ENCODE assay signal across 8 cellular contexts in the genomic region with DNA sequence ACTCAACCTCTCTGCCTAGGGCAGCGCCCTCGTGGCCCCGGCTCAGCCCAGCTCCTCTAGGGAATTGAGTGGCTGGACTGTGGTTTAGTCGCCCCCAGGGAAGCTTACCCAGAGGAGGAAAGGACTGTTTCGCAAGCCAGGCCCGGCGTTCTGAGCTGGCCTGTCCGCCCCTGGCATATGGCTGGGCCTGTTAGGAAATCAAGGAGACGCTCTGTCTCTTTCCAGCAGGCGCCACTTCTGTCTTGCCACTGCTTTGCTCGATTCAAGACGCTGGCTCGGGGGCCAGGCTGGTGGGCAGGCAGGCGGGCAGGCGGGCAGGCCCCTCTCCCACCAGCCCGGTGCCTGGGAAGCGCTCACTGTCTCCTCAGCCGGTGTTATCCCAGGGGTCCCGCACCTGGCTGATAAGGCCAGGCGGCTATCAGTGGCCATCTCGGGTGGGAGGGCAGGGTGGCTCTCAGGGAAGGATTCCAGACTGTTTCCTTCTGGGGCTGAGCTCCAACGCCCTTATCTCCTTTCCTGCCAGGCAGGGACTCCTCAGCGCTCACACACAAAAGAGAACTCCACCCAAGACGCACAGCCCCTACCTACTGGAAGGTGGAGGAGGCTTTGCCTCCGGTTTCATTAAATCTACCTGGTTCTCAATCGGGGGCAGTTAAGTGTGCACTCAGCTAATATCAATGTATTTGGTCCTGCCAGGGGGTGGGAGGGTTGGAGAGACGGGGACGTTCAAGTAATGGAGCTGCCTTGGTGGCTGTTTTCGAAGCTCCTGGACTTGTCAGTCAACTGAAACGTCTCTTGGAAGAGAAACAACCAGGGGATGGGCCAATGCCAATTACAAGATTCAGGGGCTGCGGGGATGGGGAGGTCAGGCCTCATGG.
DNase-seq lines count a peak whose midpoint lies in the region; FAIRE-seq and TF ChIP-seq lines count a peak whose summit lies in the region.

No MANE protein-coding gene starts in this region.

- H3K4me3 ChIP-seq in esophagus squamous epithelium = no peak overlapping the region
- no peak overlapping the region for H3K4me3 ChIP-seq in osteoblast (ENCODE audit: insufficient read depth, low read length)

- H3K9me3 ChIP-seq in esophagus squamous epithelium (no peaks in the 10 kb centered on the region), osteoblast (ENCODE audit: low read depth, low read length) (no peaks in the 10 kb centered on the region)

- no peak for TF ChIP-seq CTCF in esophagus squamous epithelium (IDR thresholded peaks at IDR 0.05)
- TF ChIP-seq CTCF in osteoblast (IDR thresholded peaks at IDR 0.05; ENCODE audit: extremely low read depth, low read depth, low read length) = no peak

- H3K27ac ChIP-seq in esophagus squamous epithelium (peak overlapping the region; percentile 42 to 77 (median 58)), osteoblast (ENCODE audit: low read depth, low read length) (peak overlapping the region; percentile 51)

- no peak overlapping the region for H2AFZ ChIP-seq in osteoblast (ENCODE audit: low read length)

- no peak for TF ChIP-seq POLR2A in esophagus squamous epithelium (IDR thresholded peaks at IDR 0.05)
- no peak for TF ChIP-seq POLR2A in GM12892 (IDR thresholded peaks at IDR 0.05; ENCODE audit: low read depth, low read length)

- H3K79me2 ChIP-seq in osteoblast (ENCODE audit: insufficient read depth, low read length) = peaks cover 11% of the 10 kb centered on the region

- no peak for FAIRE-seq in GM12892 (lab: Jason Lieb, UNC)

- peak overlapping the region; percentile 29 for H3K4me2 ChIP-seq in osteoblast (ENCODE audit: insufficient read depth, low read length)

- intact Hi-C loops in esophagus squamous epithelium (cut with DNase I) = no loop called here

- no peaks in the 10 kb centered on the region for H4K20me1 ChIP-seq in osteoblast (ENCODE audit: insufficient read depth, low read length)

- DNase-seq in Daoy (ENCODE audit: low read depth) = peak; percentile 33
- peak; percentile 46 for DNase-seq in SKM-1 (lab: John Stamatoyannopoulos, UW; ENCODE audit: unreplicated experiment)
- no peak for DNase-seq in esophagus squamous epithelium (lab: John Stamatoyannopoulos, UW)
- peak; percentile 95 for DNase-seq in osteoblast (ENCODE audit: insufficient read length, low spot score, missing footprints)
- no peak for DNase-seq in superior temporal gyrus (ENCODE audit: extremely low spot score)
- no peak for DNase-seq in NCI-H2171 (lab: John Stamatoyannopoulos, UW)
- DNase-seq in GM12892 (ENCODE audit: insufficient read length) = no peak
- no peak for DNase-seq in ureter (ENCODE audit: low spot score)

- 68 to 74% methylated on average over 4 to 13 of the region's 31 CpGs for WGBS in esophagus squamous epithelium, 2 donors

- H3K27me3 ChIP-seq in esophagus squamous epithelium = no peaks in the 10 kb centered on the region
- H3K27me3 ChIP-seq in osteoblast (ENCODE audit: insufficient read depth, low read length) = no peaks in the 10 kb centered on the region

- peaks cover 4 to 64% (median 46%) of the 10 kb centered on the region in 3 donors for H3K4me1 ChIP-seq in esophagus squamous epithelium
- H3K4me1 ChIP-seq in osteoblast (ENCODE audit: insufficient read depth, low read length) = peaks cover 52% of the 10 kb centered on the region

- H3K36me3 ChIP-seq in esophagus squamous epithelium = no peaks in the 10 kb centered on the region
- H3K36me3 ChIP-seq in osteoblast (ENCODE audit: insufficient read depth, low read length) = peaks cover 4% of the 10 kb centered on the region

Comparison
In these comparisons a context has a peak if more than half of its experiments do, and no peak if none do; other contexts are left out.
1. DNase-seq: peak in Daoy (single experiment), SKM-1 (single experiment) and osteoblast (single experiment); none in esophagus squamous epithelium (single experiment), superior temporal gyrus (single experiment), NCI-H2171 (single experiment), GM12892 (single experiment) and ureter (single experiment).